ENCODE assay signal across 1 cellular context in the genomic region with DNA sequence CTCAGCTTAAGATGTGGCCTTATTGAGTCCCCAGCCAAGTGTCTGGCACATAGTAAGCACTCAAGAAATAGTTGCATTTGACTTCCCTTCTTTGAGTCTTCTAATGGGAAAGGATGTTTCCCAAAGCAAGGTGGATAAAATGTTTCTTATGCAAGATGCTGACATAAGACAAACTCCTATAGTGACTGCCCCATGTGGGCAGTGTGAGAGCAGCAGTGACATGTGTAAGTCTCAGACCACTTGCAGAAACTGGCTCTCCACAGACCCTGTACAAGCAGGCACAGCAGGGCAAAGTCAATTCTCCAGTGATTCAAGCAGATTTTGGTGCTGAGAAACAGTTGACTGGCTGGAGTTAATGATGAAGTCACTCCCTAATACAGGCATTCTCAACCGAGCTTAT.
TF ChIP-seq lines count a peak whose summit lies in the region.

No MANE protein-coding gene starts in this region.

TF ChIP-seq in HepG2, 621 proteins besides CTCF, POLR2A, EP300 and RAD21 (continued from another document):
- TF ChIP-seq, protein P1, sequence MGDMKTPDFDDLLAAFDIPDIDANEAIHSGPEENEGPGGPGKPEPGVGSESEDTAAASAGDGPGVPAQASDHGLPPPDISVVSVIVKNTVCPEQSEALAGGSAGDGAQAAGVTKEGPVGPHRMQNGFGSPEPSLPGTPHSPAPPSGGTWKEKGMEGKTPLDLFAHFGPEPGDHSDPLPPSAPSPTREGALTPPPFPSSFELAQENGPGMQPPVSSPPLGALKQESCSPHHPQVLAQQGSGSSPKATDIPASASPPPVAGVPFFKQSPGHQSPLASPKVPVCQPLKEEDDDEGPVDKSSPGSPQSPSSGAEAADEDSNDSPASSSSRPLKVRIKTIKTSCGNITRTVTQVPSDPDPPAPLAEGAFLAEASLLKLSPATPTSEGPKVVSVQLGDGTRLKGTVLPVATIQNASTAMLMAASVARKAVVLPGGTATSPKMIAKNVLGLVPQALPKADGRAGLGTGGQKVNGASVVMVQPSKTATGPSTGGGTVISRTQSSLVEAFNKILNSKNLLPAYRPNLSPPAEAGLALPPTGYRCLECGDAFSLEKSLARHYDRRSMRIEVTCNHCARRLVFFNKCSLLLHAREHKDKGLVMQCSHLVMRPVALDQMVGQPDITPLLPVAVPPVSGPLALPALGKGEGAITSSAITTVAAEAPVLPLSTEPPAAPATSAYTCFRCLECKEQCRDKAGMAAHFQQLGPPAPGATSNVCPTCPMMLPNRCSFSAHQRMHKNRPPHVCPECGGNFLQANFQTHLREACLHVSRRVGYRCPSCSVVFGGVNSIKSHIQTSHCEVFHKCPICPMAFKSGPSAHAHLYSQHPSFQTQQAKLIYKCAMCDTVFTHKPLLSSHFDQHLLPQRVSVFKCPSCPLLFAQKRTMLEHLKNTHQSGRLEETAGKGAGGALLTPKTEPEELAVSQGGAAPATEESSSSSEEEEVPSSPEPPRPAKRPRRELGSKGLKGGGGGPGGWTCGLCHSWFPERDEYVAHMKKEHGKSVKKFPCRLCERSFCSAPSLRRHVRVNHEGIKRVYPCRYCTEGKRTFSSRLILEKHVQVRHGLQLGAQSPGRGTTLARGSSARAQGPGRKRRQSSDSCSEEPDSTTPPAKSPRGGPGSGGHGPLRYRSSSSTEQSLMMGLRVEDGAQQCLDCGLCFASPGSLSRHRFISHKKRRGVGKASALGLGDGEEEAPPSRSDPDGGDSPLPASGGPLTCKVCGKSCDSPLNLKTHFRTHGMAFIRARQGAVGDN (CRISPR knock-in tag; IDR thresholded peaks at IDR 0.05), result no peak
- no peak for TF ChIP-seq HDAC1 (CRISPR knock-in tag; IDR thresholded peaks at IDR 0.05)
- no peak for TF ChIP-seq SAFB2 (CRISPR knock-in tag; IDR thresholded peaks at IDR 0.05; ENCODE audit: borderline replicate concordance, low read depth)
- TF ChIP-seq, protein P2, sequence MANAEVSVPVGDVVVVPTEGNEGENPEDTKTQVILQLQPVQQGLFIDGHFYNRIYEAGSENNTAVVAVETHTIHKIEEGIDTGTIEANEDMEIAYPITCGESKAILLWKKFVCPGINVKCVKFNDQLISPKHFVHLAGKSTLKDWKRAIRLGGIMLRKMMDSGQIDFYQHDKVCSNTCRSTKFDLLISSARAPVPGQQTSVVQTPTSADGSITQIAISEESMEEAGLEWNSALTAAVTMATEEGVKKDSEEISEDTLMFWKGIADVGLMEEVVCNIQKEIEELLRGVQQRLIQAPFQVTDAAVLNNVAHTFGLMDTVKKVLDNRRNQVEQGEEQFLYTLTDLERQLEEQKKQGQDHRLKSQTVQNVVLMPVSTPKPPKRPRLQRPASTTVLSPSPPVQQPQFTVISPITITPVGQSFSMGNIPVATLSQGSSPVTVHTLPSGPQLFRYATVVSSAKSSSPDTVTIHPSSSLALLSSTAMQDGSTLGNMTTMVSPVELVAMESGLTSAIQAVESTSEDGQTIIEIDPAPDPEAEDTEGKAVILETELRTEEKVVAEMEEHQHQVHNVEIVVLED (CRISPR knock-in tag; IDR thresholded peaks at IDR 0.05; ENCODE audit: borderline replicate concordance), result no peak
- TF ChIP-seq DR1 (CRISPR knock-in tag; IDR thresholded peaks at IDR 0.05), result no peak
- no peak for TF ChIP-seq NFE2L1 (CRISPR knock-in tag; IDR thresholded peaks at IDR 0.05; ENCODE audit: borderline replicate concordance)
- no peak for TF ChIP-seq SOX6 (IDR thresholded peaks at IDR 0.05)
- TF ChIP-seq SOX6 (CRISPR knock-in tag; IDR thresholded peaks at IDR 0.05), result no peak
- TF ChIP-seq MTA3 (CRISPR knock-in tag; IDR thresholded peaks at IDR 0.05), result no peak
- no peak for TF ChIP-seq EHMT2 (IDR thresholded peaks at IDR 0.05; ENCODE audit: borderline replicate concordance, low read depth, low read length)
- no peak for TF ChIP-seq GATAD2A (CRISPR knock-in tag; IDR thresholded peaks at IDR 0.05)
- no peak for TF ChIP-seq RFX3 (CRISPR knock-in tag; IDR thresholded peaks at IDR 0.05)
- TF ChIP-seq, protein P3, sequence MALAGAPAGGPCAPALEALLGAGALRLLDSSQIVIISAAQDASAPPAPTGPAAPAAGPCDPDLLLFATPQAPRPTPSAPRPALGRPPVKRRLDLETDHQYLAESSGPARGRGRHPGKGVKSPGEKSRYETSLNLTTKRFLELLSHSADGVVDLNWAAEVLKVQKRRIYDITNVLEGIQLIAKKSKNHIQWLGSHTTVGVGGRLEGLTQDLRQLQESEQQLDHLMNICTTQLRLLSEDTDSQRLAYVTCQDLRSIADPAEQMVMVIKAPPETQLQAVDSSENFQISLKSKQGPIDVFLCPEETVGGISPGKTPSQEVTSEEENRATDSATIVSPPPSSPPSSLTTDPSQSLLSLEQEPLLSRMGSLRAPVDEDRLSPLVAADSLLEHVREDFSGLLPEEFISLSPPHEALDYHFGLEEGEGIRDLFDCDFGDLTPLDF (CRISPR knock-in tag; IDR thresholded peaks at IDR 0.05), result no peak
- no peak for TF ChIP-seq ZIK1 (CRISPR knock-in tag; IDR thresholded peaks at IDR 0.05; ENCODE audit: borderline replicate concordance, low read depth)
- TF ChIP-seq ZNF143 (CRISPR knock-in tag; IDR thresholded peaks at IDR 0.05), result no peak
- TF ChIP-seq ZFP90 (CRISPR knock-in tag; IDR thresholded peaks at IDR 0.05; ENCODE audit: borderline replicate concordance), result no peak
- TF ChIP-seq THYN1 (CRISPR knock-in tag; IDR thresholded peaks at IDR 0.05; ENCODE audit: borderline replicate concordance, low read depth), result no peak
- TF ChIP-seq ZNF562 (CRISPR knock-in tag; IDR thresholded peaks at IDR 0.05; ENCODE audit: borderline replicate concordance), result no peak
- TF ChIP-seq NFYC (CRISPR knock-in tag; IDR thresholded peaks at IDR 0.05), result no peak
